In genomic region chr2:191836853-191837769, GRCh38 we compare ENCODE assay signal across 11 cellular contexts. TPM values are rescaled to one million over a fixed set of nuclear protein-coding genes. Genes with fewer than 3 reads are reported as not detected.
DNase-seq lines count a peak whose midpoint lies in the region; ATAC-seq, FAIRE-seq and TF ChIP-seq lines count a peak whose summit lies in the region.
"Had no signal": no experiment of that assay in that cellular context is flagged by ENCODE, and none has a peak within 500 bp of the region (broad histone marks: within the 10 kb centered on the region; RNA-seq: fewer than 3 reads in every experiment).

No MANE protein-coding gene starts in this region.

- DNase-seq in esophagus muscularis mucosa (ENCODE audit: extremely low spot score) (no peak), gastrocnemius medialis (no peak), DMS 273 (lab: John Stamatoyannopoulos, UW; ENCODE audit: unreplicated experiment) (no peak), D721Med (ENCODE audit: insufficient read length, low spot score) (no peak), immature natural killer cell (no peak)
- DNase-seq: NCI-H2029 treated with DMSO at 0.1 percent for 48 hours, SJCRH30 had no signal

- TF ChIP-seq POLR2A in esophagus muscularis mucosa (IDR thresholded peaks at IDR 0.05; ENCODE audit: low read depth), result no peak
- TF ChIP-seq POLR2A in gastrocnemius medialis (IDR thresholded peaks at IDR 0.05), result no peak

- no peak for TF ChIP-seq EP300 in esophagus muscularis mucosa (IDR thresholded peaks at IDR 0.05)

- in situ Hi-C loops in gastrocnemius medialis (cut with MboI; ENCODE audit: low sequenced_read_pairs in 4 of 4), result no loop called here

- H3K36me3 ChIP-seq in esophagus muscularis mucosa (peaks cover 8 to 40% (median 12%) of the 10 kb centered on the region in 4 donors), gastrocnemius medialis (no peaks in the 10 kb centered on the region)

- H3K9me3 Mint-ChIP-seq in immature natural killer cell, result no peaks in the 10 kb centered on the region

- H3K36me3 Mint-ChIP-seq in immature natural killer cell, result no peaks in the 10 kb centered on the region

- H3K9me3 ChIP-seq in esophagus muscularis mucosa (no peaks in the 10 kb centered on the region), gastrocnemius medialis (no peaks in the 10 kb centered on the region)
- H3K9me3 ChIP-seq: SJCRH30 had no signal

- peaks cover 1 to 7% (median 3%) of the 10 kb centered on the region in 3 donors for H3K27me3 Mint-ChIP-seq in immature natural killer cell (ENCODE audit: low read depth in 3 of 3)

- peaks cover 55 to 64% (median 60%) of the 10 kb centered on the region in 4 donors for H3K4me1 ChIP-seq in esophagus muscularis mucosa
- no peaks in the 10 kb centered on the region for H3K4me1 ChIP-seq in gastrocnemius medialis

- H3K27me3 ChIP-seq in esophagus muscularis mucosa (no peaks in the 10 kb centered on the region), gastrocnemius medialis (no peaks in the 10 kb centered on the region)
- H3K27me3 ChIP-seq: SJCRH30 had no signal

- H3K4me3 ChIP-seq in esophagus muscularis mucosa (no peak overlapping the region), gastrocnemius medialis (peak overlapping the region in 2 of 4 donors; percentile 4 to 12)
- H3K4me3 ChIP-seq: SJCRH30 had no signal

- no peak for FAIRE-seq in D721Med (lab: Jason Lieb, UNC)
- FAIRE-seq: astrocyte had no signal

- ATAC-seq in GM19025 (IDR thresholded peaks at IDR 0.05; ENCODE audit: low read depth, unreplicated experiment) (peak; percentile 49), HG03432 (IDR thresholded peaks at IDR 0.05; ENCODE audit: unreplicated experiment) (peak; percentile 56), gastrocnemius medialis (peak in 1 of 2 donors; percentile 23), esophagus mucosa (no peak)

- 71% methylated on average over 7 of the region's 9 CpGs for WGBS in esophagus muscularis mucosa

- TF ChIP-seq CTCF in esophagus muscularis mucosa (IDR thresholded peaks at IDR 0.05), result no peak
- TF ChIP-seq CTCF in gastrocnemius medialis (IDR thresholded peaks at IDR 0.05 in 4 of 5, conservative IDR thresholded peaks at IDR 0.05 in 1 of 5), result no peak
- no peak for TF ChIP-seq CTCF in D721Med (IDR thresholded peaks at IDR 0.05; ENCODE audit: insufficient read depth, missing control alignments)

- peak overlapping the region in 3 of 6 donors; percentile 41 to 72 (median 46) for H3K27ac Mint-ChIP-seq in immature natural killer cell

- H3K4me1 Mint-ChIP-seq in immature natural killer cell, result peaks cover 8 to 12% of the 10 kb centered on the region in 2 donors

- H3K27ac ChIP-seq in esophagus muscularis mucosa (replicated peaks in 1 of 4) (peak overlapping the region; percentile 20 to 53 (median 35)), gastrocnemius medialis (peak overlapping the region in 3 of 4 donors; percentile 39 to 56 (median 49))
- H3K27ac ChIP-seq: SJCRH30 had no signal

- intact Hi-C loops in esophagus muscularis mucosa (cut with DNase I) (no loop called here), gastrocnemius medialis (cut with DNase I; ENCODE audit: low total_unique reads) (no loop called here)

- H3K4me3 Mint-ChIP-seq in immature natural killer cell, result peak overlapping the region in 1 of 5 donors; percentile 38

RNA-seq across cellular contexts. Expression of gene CAVIN2, which starts 9.8 kb away (rescaled TPM):
- 100 to 1,000 TPM in 3 of 4 donors, 10 to 100 TPM in 1; 90.6 to 179 (median 120) TPM for total RNA-seq in esophagus muscularis mucosa
- 10 to 100 TPM; 15.1 to 35.4 (median 31.1) TPM for total RNA-seq in gastrocnemius medialis
- 8.7 TPM for total RNA-seq in esophagus mucosa
- 10 to 100 TPM in 1 of 3 donors, 1 to 10 TPM in 1, under 1 TPM in 1; 0.34 to 13.9 (median 2.7) TPM for polyA plus RNA-seq in immature natural killer cell
